Comparison of ENCODE assay signal across 6 cellular contexts in genomic region chr19:39362682-39363657, GRCh38. TPM values are rescaled to one million over a fixed set of nuclear protein-coding genes. Genes with fewer than 3 reads are reported as not detected.
DNase-seq lines count a peak whose midpoint lies in the region; ATAC-seq and TF ChIP-seq lines count a peak whose summit lies in the region.

No MANE protein-coding gene starts in this region.

- peak; percentile 45 for DNase-seq in RWPE1 (ENCODE audit: low spot score)
- DNase-seq in glomerular visceral epithelial cell (ENCODE audit: extremely low spot score), result peak; percentile 17
- DNase-seq in suprapubic skin (ENCODE audit: low spot score in 2 of 2), result no peak
- DNase-seq in NCI-H748 (lab: John Stamatoyannopoulos, UW; ENCODE audit: unreplicated experiment), result no peak
- no peak for DNase-seq in globus pallidus (ENCODE audit: low spot score)

- H3K4me3 ChIP-seq in suprapubic skin, result no peak overlapping the region

- H3K27ac ChIP-seq in RWPE1, result peak overlapping the region; percentile 73
- peak overlapping the region; percentile 78 for H3K27ac ChIP-seq in suprapubic skin

- ATAC-seq in HG02973 (IDR thresholded peaks at IDR 0.05; ENCODE audit: unreplicated experiment), result no peak

- CTCF ChIA-PET in RWPE1 (lab: Yijun Ruan, JAX), result interaction anchor here (0.5 to 0.8 kb wide), 3 partner anchors 14 to 311 kb away, joined by 3 to 5 read pairs (median 4); no protein-coding TSS in a partner anchor

- peaks cover 39% of the 10 kb centered on the region for H3K4me1 ChIP-seq in suprapubic skin

- no peaks in the 10 kb centered on the region for H3K27me3 ChIP-seq in suprapubic skin

- no peak for TF ChIP-seq POLR2A in suprapubic skin (IDR thresholded peaks at IDR 0.05)

- H3K36me3 ChIP-seq in suprapubic skin, result peaks cover 43% of the 10 kb centered on the region

- 23% methylated on average over 6 of the region's 6 CpGs for WGBS in suprapubic skin

- H3K9me3 ChIP-seq in suprapubic skin, result no peaks in the 10 kb centered on the region

- POLR2A ChIA-PET in RWPE1 (lab: Yijun Ruan, JAX; ENCODE audit: low non-redundant PET), result no interaction called here

- TF ChIP-seq EP300 in suprapubic skin (IDR thresholded peaks at IDR 0.05), result no peak

- TF ChIP-seq CTCF in RWPE1 (conservative IDR thresholded peaks at IDR 0.05; ENCODE audit: low read depth) (no peak), suprapubic skin (IDR thresholded peaks at IDR 0.05) (no peak)

RNA-seq across cellular contexts. Expression of gene SAMD4B, which starts 20.7 kb away (rescaled TPM):
- total RNA-seq in suprapubic skin, result 100 to 1,000 TPM; 104 to 166 (median 113) TPM

RNA-seq across cellular contexts. Expression of gene GMFG, which starts 27.1 kb away (rescaled TPM):
- 10 to 100 TPM in 1 of 4 donors, 1 to 10 TPM in 3; 1.9 to 16.2 (median 5.8) TPM for total RNA-seq in suprapubic skin

RNA-seq across cellular contexts. Expression of gene PAF1, which starts 27.9 kb away (rescaled TPM):
- 10 to 100 TPM; 24.8 to 42.4 (median 35.4) TPM for total RNA-seq in suprapubic skin

RNA-seq across cellular contexts. Expression of gene MED29, which starts 28.2 kb away (rescaled TPM):
- 10 to 100 TPM; 36.3 to 57.8 (median 48.0) TPM for total RNA-seq in suprapubic skin

RNA-seq across cellular contexts. Expression of gene LRFN1, which starts 42.3 kb away (rescaled TPM):
- total RNA-seq in suprapubic skin, result 1 to 10 TPM; 1.4 to 2.9 (median 2.0) TPM

Comparison
In these comparisons a context has a peak if more than half of its experiments do, and no peak if none do; other contexts are left out.
1. DNase-seq: peak in RWPE1 (single experiment) and glomerular visceral epithelial cell (single experiment); none in suprapubic skin (0 of 2), NCI-H748 (single experiment) and globus pallidus (single experiment).